Comparison of ENCODE assay signal across 10 cellular contexts in the genomic region with DNA sequence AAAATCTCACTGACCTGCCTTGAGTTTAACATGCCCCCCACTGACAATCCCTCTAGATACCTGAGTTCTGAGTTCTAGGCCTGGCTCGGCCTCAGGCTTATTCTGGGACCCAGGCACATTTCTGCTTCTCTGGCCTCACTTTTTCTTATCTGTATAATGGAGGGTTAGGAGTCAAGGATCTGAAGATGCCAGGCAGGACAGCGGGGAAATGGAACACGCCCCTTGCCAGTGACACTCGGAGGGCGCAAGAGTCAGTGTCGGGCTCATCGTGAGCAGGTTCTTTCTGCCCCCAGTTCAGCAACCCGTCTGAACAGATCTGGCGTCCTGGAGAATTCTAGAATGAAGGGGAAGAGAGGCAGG. TPM values are rescaled to one million over a fixed set of nuclear protein-coding genes. Genes with fewer than 3 reads are reported as not detected.
A peak's percentile ranks its signal among the peaks of the same experiment; 100 is the strongest.
DNase-seq lines count a peak whose midpoint lies in the region; ATAC-seq and TF ChIP-seq lines count a peak whose summit lies in the region.
"Had no signal": no experiment of that assay in that cellular context is flagged by ENCODE, and none has a peak within 500 bp of the region (broad histone marks: within the 10 kb centered on the region; RNA-seq: fewer than 3 reads in every experiment).

No MANE protein-coding gene starts in this region.

- H3K27ac Mint-ChIP-seq in activated T-helper 1 cell treated with anti-CD3 and anti-CD28 coated beads, Interleukin-12 subunit alpha, Interleukin-12 subunit beta, Interleukin-2, Interleukin-4 antibody, amounts not matched to agents 30 ng/mL and 10 ng/mL and 1 ng/mL, durations not matched to agents 14 hours and 24 hours and 36 hours, result no peak overlapping the region
- H3K27ac Mint-ChIP-seq: IgD-negative memory B cell had no signal

- H3K36me3 ChIP-seq in H7 (replicated peaks; ENCODE audit: control insufficient read depth, insufficient read depth, low read length) (no peaks in the 10 kb centered on the region), left lung (no peaks in the 10 kb centered on the region)

- no peaks in the 10 kb centered on the region for H3K9me3 ChIP-seq in left lung

- ATAC-seq in left lung (no peak), GM18868 (IDR thresholded peaks at IDR 0.05; ENCODE audit: unreplicated experiment) (no peak)

- peaks cover 0 to 16% of the 10 kb centered on the region in 2 donors for H3K4me1 ChIP-seq in left lung

- peak overlapping the region; percentile 37 for H3K4me3 ChIP-seq in H7 (ENCODE audit: insufficient read depth, low read depth, low read length)
- peak overlapping the region; percentile 29 for H3K4me3 ChIP-seq in iPS-11a (ENCODE audit: low read depth, low read length)
- peak overlapping the region in 6 of 7 experiments; percentile 2 to 40 (median 18) for H3K4me3 ChIP-seq in skin epidermis
- peak overlapping the region in 1 of 2 donors; percentile 23 for H3K4me3 ChIP-seq in left lung

- peak overlapping the region; percentile 79 for H3K4me3 Mint-ChIP-seq in activated T-helper 1 cell treated with anti-CD3 and anti-CD28 coated beads, Interleukin-12 subunit alpha, Interleukin-12 subunit beta, Interleukin-2, Interleukin-4 antibody, amounts not matched to agents 30 ng/mL and 10 ng/mL and 1 ng/mL, durations not matched to agents 14 hours and 24 hours and 36 hours

- TF ChIP-seq CTCF in left lung (IDR thresholded peaks at IDR 0.05), result no peak

- DNase-seq in H7 (no peak), left lung (no peak), hepatic stellate cell (ENCODE audit: low spot score) (no peak)
- no peak for DNase-seq in activated T-helper 1 cell treated with anti-CD3 and anti-CD28 coated beads, Interleukin-12 subunit alpha, Interleukin-12 subunit beta, Interleukin-2, Interleukin-4 antibody, amounts not matched to agents 30 ng/mL and 10 ng/mL and 1 ng/mL, durations not matched to agents 14 hours and 24 hours and 36 hours (ENCODE audit: low spot score)
- DNase-seq: HCEC 1CT had no signal

- H3K27me3 ChIP-seq in H7 (ENCODE audit: control insufficient read depth, insufficient read depth, low read length), result peaks cover 48% of the 10 kb centered on the region
- peaks cover 21 to 49% of the 10 kb centered on the region in 2 donors for H3K27me3 ChIP-seq in left lung

- H3K27ac ChIP-seq in skin epidermis (no peak overlapping the region), left lung (no peak overlapping the region)

- no peaks in the 10 kb centered on the region for H3K9me3 Mint-ChIP-seq in activated T-helper 1 cell treated with anti-CD3 and anti-CD28 coated beads, Interleukin-12 subunit alpha, Interleukin-12 subunit beta, Interleukin-2, Interleukin-4 antibody, amounts not matched to agents 30 ng/mL and 10 ng/mL and 1 ng/mL, durations not matched to agents 14 hours and 24 hours and 36 hours
- H3K9me3 Mint-ChIP-seq: IgD-negative memory B cell had no signal

- peaks cover 20% of the 10 kb centered on the region for H3K4me1 Mint-ChIP-seq in activated T-helper 1 cell treated with anti-CD3 and anti-CD28 coated beads, Interleukin-12 subunit alpha, Interleukin-12 subunit beta, Interleukin-2, Interleukin-4 antibody, amounts not matched to agents 30 ng/mL and 10 ng/mL and 1 ng/mL, durations not matched to agents 14 hours and 24 hours and 36 hours (ENCODE audit: low read depth)

- peaks cover 3% of the 10 kb centered on the region for H3K36me3 Mint-ChIP-seq in activated T-helper 1 cell treated with anti-CD3 and anti-CD28 coated beads, Interleukin-12 subunit alpha, Interleukin-12 subunit beta, Interleukin-2, Interleukin-4 antibody, amounts not matched to agents 30 ng/mL and 10 ng/mL and 1 ng/mL, durations not matched to agents 14 hours and 24 hours and 36 hours (ENCODE audit: low read depth)

- intact Hi-C loops in activated T-helper 1 cell treated with anti-CD3 and anti-CD28 coated beads, Interleukin-12 subunit alpha, Interleukin-12 subunit beta, Interleukin-2, Interleukin-4 antibody, amounts not matched to agents 30 ng/mL and 10 ng/mL and 1 ng/mL, durations not matched to agents 14 hours and 24 hours and 36 hours (cut with micrococcal nuclease), result no loop called here
- intact Hi-C loops in left lung (cut with DNase I), result no loop called here

- peaks cover 34% of the 10 kb centered on the region for H3K27me3 Mint-ChIP-seq in activated T-helper 1 cell treated with anti-CD3 and anti-CD28 coated beads, Interleukin-12 subunit alpha, Interleukin-12 subunit beta, Interleukin-2, Interleukin-4 antibody, amounts not matched to agents 30 ng/mL and 10 ng/mL and 1 ng/mL, durations not matched to agents 14 hours and 24 hours and 36 hours (ENCODE audit: insufficient read depth)

RNA-seq across cellular contexts. Expression of a gene that starts 0.6 kb away (rescaled TPM):
- 0.31 TPM in 1 of 2 replicates, not detected in the other for total RNA-seq in H7 (2014; rRNA removed; shearing (Covaris generic))
- total RNA-seq in activated T-helper 1 cell treated with anti-CD3 and anti-CD28 coated beads, Interleukin-12 subunit alpha, Interleukin-12 subunit beta, Interleukin-2, Interleukin-4 antibody, amounts not matched to agents 30 ng/mL and 10 ng/mL and 1 ng/mL, durations not matched to agents 14 hours and 24 hours and 36 hours, result 1.9 and 2.7 TPM in 2 replicates
- total RNA-seq in left lung, result not detected

RNA-seq across cellular contexts. Expression of a gene that starts 19.6 kb away (rescaled TPM):
- 31.9 and 36.9 TPM in 2 replicates for total RNA-seq in H7 (2014; rRNA removed; shearing (Covaris generic))
- total RNA-seq in activated T-helper 1 cell treated with anti-CD3 and anti-CD28 coated beads, Interleukin-12 subunit alpha, Interleukin-12 subunit beta, Interleukin-2, Interleukin-4 antibody, amounts not matched to agents 30 ng/mL and 10 ng/mL and 1 ng/mL, durations not matched to agents 14 hours and 24 hours and 36 hours, result 348 and 365 TPM in 2 replicates
- total RNA-seq in left lung, result 100 to 1,000 TPM; 239 to 425 TPM

RNA-seq across cellular contexts. Expression of a gene that starts 23.9 kb away (rescaled TPM):
- not detected in 2 replicates for total RNA-seq in H7 (2014; rRNA removed; shearing (Covaris generic))
- total RNA-seq in activated T-helper 1 cell treated with anti-CD3 and anti-CD28 coated beads, Interleukin-12 subunit alpha, Interleukin-12 subunit beta, Interleukin-2, Interleukin-4 antibody, amounts not matched to agents 30 ng/mL and 10 ng/mL and 1 ng/mL, durations not matched to agents 14 hours and 24 hours and 36 hours, result not detected in 2 replicates
- total RNA-seq in left lung, result not detected
- total RNA-seq: sciatic nerve had no signal

RNA-seq across cellular contexts. Expression of a gene that starts 36.8 kb away (rescaled TPM):
- total RNA-seq in H7 (2014; rRNA removed; shearing (Covaris generic)), result 22.3 and 35.8 TPM in 2 replicates
- 135 TPM in 2 replicates for total RNA-seq in activated T-helper 1 cell treated with anti-CD3 and anti-CD28 coated beads, Interleukin-12 subunit alpha, Interleukin-12 subunit beta, Interleukin-2, Interleukin-4 antibody, amounts not matched to agents 30 ng/mL and 10 ng/mL and 1 ng/mL, durations not matched to agents 14 hours and 24 hours and 36 hours
- total RNA-seq in left lung, result 100 to 1,000 TPM; 103 to 262 TPM

RNA-seq across cellular contexts. Expression of a gene that starts 43.7 kb away (rescaled TPM):
- total RNA-seq in H7 (2014; rRNA removed; shearing (Covaris generic)), result 0.80 and 0.81 TPM in 2 replicates
- total RNA-seq in activated T-helper 1 cell treated with anti-CD3 and anti-CD28 coated beads, Interleukin-12 subunit alpha, Interleukin-12 subunit beta, Interleukin-2, Interleukin-4 antibody, amounts not matched to agents 30 ng/mL and 10 ng/mL and 1 ng/mL, durations not matched to agents 14 hours and 24 hours and 36 hours, result not detected in 2 replicates
- total RNA-seq in left lung, result 10 to 100 TPM in 1 of 2 donors, 1 to 10 TPM in 1; 8.4 to 32.5 TPM
